1 cellular context compared by ENCODE assay signal in the genomic region with DNA sequence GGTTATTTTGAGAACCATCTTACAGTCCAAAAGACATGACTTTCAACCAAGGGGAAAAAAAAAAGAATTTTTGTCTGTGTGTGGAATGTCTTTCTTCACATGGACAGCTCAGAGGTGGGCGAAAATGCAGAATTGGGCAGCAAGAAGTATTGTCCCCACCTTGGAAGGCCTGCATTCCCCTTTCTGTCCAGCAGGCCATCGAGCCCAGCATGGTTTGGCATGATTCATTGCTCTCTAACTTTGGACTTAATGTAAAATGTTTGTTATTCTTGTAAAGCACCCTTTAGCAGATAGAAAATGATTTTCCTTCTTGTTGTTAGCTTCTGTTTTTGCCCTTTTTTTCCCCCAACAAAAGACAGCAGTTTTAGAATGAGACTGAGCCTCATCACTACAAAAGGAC.
TF ChIP-seq lines count a peak whose summit lies in the region.

No MANE protein-coding gene starts in this region.

TF ChIP-seq in IMR-90, 13 proteins besides CTCF, POLR2A, EP300 and RAD21 (continued from another document):
- TF ChIP-seq, protein P1, sequence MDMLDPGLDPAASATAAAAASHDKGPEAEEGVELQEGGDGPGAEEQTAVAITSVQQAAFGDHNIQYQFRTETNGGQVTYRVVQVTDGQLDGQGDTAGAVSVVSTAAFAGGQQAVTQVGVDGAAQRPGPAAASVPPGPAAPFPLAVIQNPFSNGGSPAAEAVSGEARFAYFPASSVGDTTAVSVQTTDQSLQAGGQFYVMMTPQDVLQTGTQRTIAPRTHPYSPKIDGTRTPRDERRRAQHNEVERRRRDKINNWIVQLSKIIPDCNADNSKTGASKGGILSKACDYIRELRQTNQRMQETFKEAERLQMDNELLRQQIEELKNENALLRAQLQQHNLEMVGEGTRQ (IDR thresholded peaks at IDR 0.05; ENCODE audit: low read depth, low read length) = no peak
- TF ChIP-seq RFX5 (IDR thresholded peaks at IDR 0.05; ENCODE audit: low read depth, low read length) (no peak), MAZ (IDR thresholded peaks at IDR 0.05; ENCODE audit: borderline replicate concordance, low read depth, low read length) (no peak), FOS (IDR thresholded peaks at IDR 0.05; ENCODE audit: low read depth, low read length) (no peak), CEBPB (IDR thresholded peaks at IDR 0.05; ENCODE audit: low read depth, low read length) (no peak), CHD1 (IDR thresholded peaks at IDR 0.05; ENCODE audit: low read depth, low read length) (no peak), NFE2L2 (IDR thresholded peaks at IDR 0.05; ENCODE audit: low read depth, low read length) (no peak), RCOR1 (IDR thresholded peaks at IDR 0.05; ENCODE audit: insufficient replicate concordance, low read length) (no peak), MXI1 (IDR thresholded peaks at IDR 0.05; ENCODE audit: borderline replicate concordance, low read depth, low read length) (no peak), BHLHE40 (IDR thresholded peaks at IDR 0.05; ENCODE audit: low read depth, low read length) (no peak), MAFK (IDR thresholded peaks at IDR 0.05; ENCODE audit: low read depth, low read length) (no peak)
- TF ChIP-seq, protein P2, sequence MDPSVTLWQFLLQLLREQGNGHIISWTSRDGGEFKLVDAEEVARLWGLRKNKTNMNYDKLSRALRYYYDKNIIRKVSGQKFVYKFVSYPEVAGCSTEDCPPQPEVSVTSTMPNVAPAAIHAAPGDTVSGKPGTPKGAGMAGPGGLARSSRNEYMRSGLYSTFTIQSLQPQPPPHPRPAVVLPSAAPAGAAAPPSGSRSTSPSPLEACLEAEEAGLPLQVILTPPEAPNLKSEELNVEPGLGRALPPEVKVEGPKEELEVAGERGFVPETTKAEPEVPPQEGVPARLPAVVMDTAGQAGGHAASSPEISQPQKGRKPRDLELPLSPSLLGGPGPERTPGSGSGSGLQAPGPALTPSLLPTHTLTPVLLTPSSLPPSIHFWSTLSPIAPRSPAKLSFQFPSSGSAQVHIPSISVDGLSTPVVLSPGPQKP (IDR thresholded peaks at IDR 0.05; ENCODE audit: borderline replicate concordance, low read depth, low read length) = no peak
